23 cellular contexts compared by ENCODE assay signal in genomic region chr7:28835800-28836199, GRCh38.
A peak's percentile ranks its signal among the peaks of the same experiment; 100 is the strongest.
DNase-seq lines count a peak whose midpoint lies in the region; ATAC-seq, FAIRE-seq and TF ChIP-seq lines count a peak whose summit lies in the region.
"Had no signal": no experiment of that assay in that cellular context is flagged by ENCODE, and none has a peak within 500 bp of the region (broad histone marks: within the 10 kb centered on the region; RNA-seq: fewer than 3 reads in every experiment).

No MANE protein-coding gene starts in this region.

- no peaks in the 10 kb centered on the region for H3K36me3 Mint-ChIP-seq in activated T-cell treated with anti-CD3 and anti-CD28 coated beads, Interleukin-2, amount 50 U/mL, for 4 hours (ENCODE audit: insufficient read depth)
- H3K36me3 Mint-ChIP-seq: CD14-positive monocyte had no signal

- no peak overlapping the region for H4K5ac ChIP-seq in IMR-90 (ENCODE audit: low read depth, low read length)

- no peak overlapping the region for H3K14ac ChIP-seq in IMR-90 (replicated peaks; ENCODE audit: low read depth, low read length)
- no peak overlapping the region for H3K14ac ChIP-seq in mesenchymal stem cell (ENCODE audit: low read length in 2 of 2)

- TF ChIP-seq CTCF in IMR-90 (conservative IDR thresholded peaks at IDR 0.05; ENCODE audit: low read depth, low read length) (no peak), GM12878 (IDR thresholded peaks at IDR 0.05 in 2 of 3, conservative IDR thresholded peaks at IDR 0.05 in 1 of 3; ENCODE audit: control insufficient read depth in 2 of 3, extremely low read depth in 1 of 3, insufficient read depth in 1 of 3, low read depth in 3 of 3, low read length in 3 of 3) (no peak), WERI-Rb-1 (IDR thresholded peaks at IDR 0.05; ENCODE audit: low read depth, low read length) (no peak)

- H3K79me2 ChIP-seq in GM12878 (ENCODE audit: control insufficient read depth, insufficient read depth, low read length), result no peaks in the 10 kb centered on the region

- H2BK120ac ChIP-seq in IMR-90 (ENCODE audit: low read depth, low read length) (no peak overlapping the region), mesenchymal stem cell (ENCODE audit: low read depth, low read length) (no peak overlapping the region)

- RAD21 ChIA-PET in GM12878 (lab: Charles Lee; ENCODE audit: unreplicated experiment), result interaction anchor here (0.5 kb wide), 1 partner anchor 1237 kb away, joined by 5 read pairs; no protein-coding TSS in a partner anchor

- no peak overlapping the region for H2BK20ac ChIP-seq in IMR-90 (ENCODE audit: low read depth, low read length)

- no peaks in the 10 kb centered on the region for H3K9me3 ChIP-seq in IMR-90 (ENCODE audit: control insufficient read depth, insufficient read depth, low read length)
- no peaks in the 10 kb centered on the region for H3K9me3 ChIP-seq in GM12878 (replicated peaks; ENCODE audit: control insufficient read depth, insufficient read depth, low read length)
- H3K9me3 ChIP-seq in mesenchymal stem cell (ENCODE audit: control insufficient read depth, low read length), result no peaks in the 10 kb centered on the region
- H3K9me3 ChIP-seq in WERI-Rb-1 (ENCODE audit: severe bottlenecking), result no peaks in the 10 kb centered on the region
- H3K9me3 ChIP-seq: ascending aorta, SJCRH30, stomach, upper lobe of right lung had no signal

- no peak overlapping the region for H3K4me3 Mint-ChIP-seq in activated T-cell treated with anti-CD3 and anti-CD28 coated beads, Interleukin-2, amount 50 U/mL, for 4 hours
- H3K4me3 Mint-ChIP-seq: CD14-positive monocyte, nephron had no signal

- H3K27me3 ChIP-seq in IMR-90 (ENCODE audit: control insufficient read depth, insufficient read depth, low read length) (peaks cover 8% of the 10 kb centered on the region; the same call in 1 of the 2 replicates), GM12878 (replicated peaks in 1 of 2; ENCODE audit: control insufficient read depth in 2 of 2, insufficient read depth in 2 of 2, low read length in 1 of 2) (no peaks in the 10 kb centered on the region), mesenchymal stem cell (ENCODE audit: control insufficient read depth in 1 of 2, insufficient read depth in 1 of 2, low read length in 2 of 2) (no peaks in the 10 kb centered on the region), WERI-Rb-1 (ENCODE audit: insufficient read depth, low read depth, severe bottlenecking) (peaks cover 31% of the 10 kb centered on the region)
- H3K27me3 ChIP-seq: ascending aorta, SJCRH30, stomach, upper lobe of right lung had no signal

- H3K9me3 Mint-ChIP-seq in activated T-cell treated with anti-CD3 and anti-CD28 coated beads, Interleukin-2, amount 50 U/mL, for 4 hours, result no peaks in the 10 kb centered on the region
- H3K9me3 Mint-ChIP-seq: CD14-positive monocyte had no signal

- H2BK15ac ChIP-seq in IMR-90 (ENCODE audit: low read depth, low read length) (no peak overlapping the region), mesenchymal stem cell (ENCODE audit: low read depth, poor library complexity, severe bottlenecking) (no peak overlapping the region)

- H3K4me3 ChIP-seq in IMR-90 (ENCODE audit: insufficient read depth, low read depth, low read length) (no peak overlapping the region), GM12878 (no peak overlapping the region), mesenchymal stem cell (ENCODE audit: insufficient read depth in 1 of 2, low read depth in 1 of 2, low read length in 2 of 2) (no peak overlapping the region), WERI-Rb-1 (ENCODE audit: low read depth, low read length) (no peak overlapping the region)
- H3K4me3 ChIP-seq: ascending aorta, SJCRH30, skin epidermis, stomach, upper lobe of right lung had no signal

- no peak for TF ChIP-seq RAD21 in IMR-90 (IDR thresholded peaks at IDR 0.05; ENCODE audit: low read length)
- TF ChIP-seq RAD21 in GM12878 (IDR thresholded peaks at IDR 0.05; ENCODE audit: insufficient read depth, low read depth, low read length), result no peak

- no peak overlapping the region for H2BK5ac ChIP-seq in IMR-90 (ENCODE audit: low read depth, low read length, poor library complexity, severe bottlenecking)
- no peak overlapping the region for H2BK5ac ChIP-seq in mesenchymal stem cell (ENCODE audit: low read depth, low read length, poor library complexity, severe bottlenecking)

- no peak for TF ChIP-seq EP300 in GM12878 (IDR thresholded peaks at IDR 0.05; ENCODE audit: borderline replicate concordance in 1 of 2, control insufficient read depth in 1 of 2, low read depth in 2 of 2, low read length in 2 of 2)

- H3K27ac ChIP-seq in IMR-90 (ENCODE audit: insufficient read depth, low read length), result no peak overlapping the region
- H3K27ac ChIP-seq in GM12878 (ENCODE audit: control insufficient read depth, insufficient read depth), result no peak overlapping the region
- H3K27ac ChIP-seq in mesenchymal stem cell (ENCODE audit: low read length, poor library complexity, severe bottlenecking), result no peak overlapping the region
- no peak overlapping the region for H3K27ac ChIP-seq in WERI-Rb-1
- H3K27ac ChIP-seq: ascending aorta, foreskin keratinocyte, SJCRH30, skin epidermis, stomach, upper lobe of right lung had no signal

- no peak overlapping the region for H3K4me2 ChIP-seq in IMR-90 (ENCODE audit: low read depth, low read length)
- H3K4me2 ChIP-seq in GM12878 (ENCODE audit: control insufficient read depth, insufficient read depth), result no peak overlapping the region
- H3K4me2 ChIP-seq in mesenchymal stem cell (ENCODE audit: low read length, poor library complexity, severe bottlenecking), result no peak overlapping the region

- no peaks in the 10 kb centered on the region for H3K36me3 ChIP-seq in IMR-90 (ENCODE audit: control insufficient read depth, insufficient read depth, low read length)
- H3K36me3 ChIP-seq in GM12878 (ENCODE audit: control insufficient read depth in 2 of 2, insufficient read depth in 2 of 2, low read length in 1 of 2), result no peaks in the 10 kb centered on the region
- no peaks in the 10 kb centered on the region for H3K36me3 ChIP-seq in mesenchymal stem cell (ENCODE audit: control insufficient read depth in 1 of 2, insufficient read depth in 2 of 2, low read depth in 1 of 2, low read length in 2 of 2)
- no peaks in the 10 kb centered on the region for H3K36me3 ChIP-seq in WERI-Rb-1
- H3K36me3 ChIP-seq: ascending aorta, SJCRH30, stomach, upper lobe of right lung had no signal

- DNase-seq in AG20443 (ENCODE audit: low spot score), result peak; percentile 56
- DNase-seq in IMR-90, result peak; percentile 75
- no peak for DNase-seq in GM12878 (ENCODE audit: low read depth, low spot score)
- peak; percentile 42 for DNase-seq in mesenchymal stem cell
- DNase-seq in activated T-cell treated with anti-CD3 and anti-CD28 coated beads, Interleukin-2, amount 50 U/mL, for 4 hours, result no peak
- DNase-seq in WERI-Rb-1, result no peak
- DNase-seq: activated CD4-positive, alpha-beta T cell treated with anti-CD3 and anti-CD28 coated beads, Interleukin-2, amount 50 U/mL, for 4 hours; activated T-cell treated with anti-CD3 and anti-CD28 coated beads for 4 hours; foreskin keratinocyte; hypothalamus; left cardiac atrium; OCI-M1; stimulated activated CD4-positive, alpha-beta T cell treated with anti-CD3 and anti-CD28 coated beads, Interleukin-2, amount 100 ng/mL, for 48 hours; stomach; upper lobe of right lung had no signal

- H4K20me1 ChIP-seq in IMR-90 (ENCODE audit: insufficient read depth, low read length), result no peaks in the 10 kb centered on the region
- no peaks in the 10 kb centered on the region for H4K20me1 ChIP-seq in GM12878 (ENCODE audit: control insufficient read depth, insufficient read depth)

- H3K4me1 ChIP-seq in IMR-90 (ENCODE audit: control insufficient read depth, insufficient read depth, low read length) (0 out of 2 replicates have a peak, but pooled peaks cover 2% of the 10 kb centered on the region), GM12878 (ENCODE audit: control insufficient read depth, insufficient read depth, low read length) (no peaks in the 10 kb centered on the region), mesenchymal stem cell (ENCODE audit: control insufficient read depth, insufficient read depth, low read depth, low read length) (no peaks in the 10 kb centered on the region)
- H3K4me1 ChIP-seq: ascending aorta, foreskin keratinocyte, upper lobe of right lung had no signal

- H3K79me1 ChIP-seq in IMR-90 (ENCODE audit: low read depth in 1 of 2, low read length in 2 of 2) (no peaks in the 10 kb centered on the region), mesenchymal stem cell (replicated peaks; ENCODE audit: low read length, poor library complexity, severe bottlenecking) (no peaks in the 10 kb centered on the region)

- no peak overlapping the region for H2AK9ac ChIP-seq in IMR-90 (replicated peaks; ENCODE audit: low read depth, low read length, poor library complexity)

- SMC1A ChIA-PET in GM12878 (lab: Charles Lee; ENCODE audit: uncharacterized antibody, unreplicated experiment), result no interaction called here

- ATAC-seq in IMR-90 (ENCODE audit: low read depth), result peak; percentile 72
- ATAC-seq in GM12878, result 0 out of 3 replicates have a peak, but pooled peaks have one; percentile 23
- ATAC-seq in activated T-cell treated with anti-CD3 and anti-CD28 coated beads, Interleukin-2, amount 50 U/mL, for 4 hours, result no peak
- no peak for ATAC-seq in GM21717 (IDR thresholded peaks at IDR 0.05; ENCODE audit: unreplicated experiment)
- ATAC-seq in HG02610 (IDR thresholded peaks at IDR 0.05; ENCODE audit: unreplicated experiment), result no peak
- ATAC-seq: foreskin keratinocyte, left cardiac atrium, upper lobe of right lung had no signal

- in situ Hi-C loops in IMR-90 (cut with MboI; ENCODE audit: low sequenced_read_pairs) (no loop called here), GM12878 (cut with MboI) (no loop called here)

- H3K9ac ChIP-seq in IMR-90 (ENCODE audit: low read depth, low read length), result no peak overlapping the region
- H3K9ac ChIP-seq in GM12878 (ENCODE audit: control insufficient read depth, insufficient read depth, low read length), result no peak overlapping the region
- H3K9ac ChIP-seq in mesenchymal stem cell (ENCODE audit: low read length), result peak overlapping the region; percentile 23

- H2AK5ac ChIP-seq in IMR-90 (ENCODE audit: low read depth, low read length), result no peak overlapping the region
- H2AK5ac ChIP-seq in mesenchymal stem cell (ENCODE audit: low read length, severe bottlenecking), result no peak overlapping the region

- H4K8ac ChIP-seq in IMR-90 (ENCODE audit: low read depth in 2 of 2, low read length in 2 of 2) (no peak overlapping the region), mesenchymal stem cell (ENCODE audit: low read length) (no peak overlapping the region)

- dilution Hi-C loops in IMR-90 (cut with HindIII; ENCODE audit: low sequenced_read_pairs, unreplicated experiment), result no loop called here

- H3K56ac ChIP-seq in IMR-90 (ENCODE audit: extremely low read depth, insufficient read depth, low read length), result no peak overlapping the region

- POLR2A ChIA-PET in IMR-90 (lab: Charles Lee; ENCODE audit: unreplicated experiment), result interaction anchor here (0.6 kb wide), 1 partner anchor 33 kb away, joined by 3 read pairs; no protein-coding TSS in a partner anchor
- POLR2A ChIA-PET in GM12878 (lab: Charles Lee), result interaction anchor here (1.1 kb wide), 1 partner anchor 9 kb away, joined by 3 read pairs; no protein-coding TSS in a partner anchor

- no peak for TF ChIP-seq POLR2A in IMR-90 (IDR thresholded peaks at IDR 0.05; ENCODE audit: low read depth, low read length)
- TF ChIP-seq POLR2A in GM12878 (IDR thresholded peaks at IDR 0.05; ENCODE audit: low read depth, low read length), result no peak

- no peak overlapping the region for H4K91ac ChIP-seq in IMR-90 (ENCODE audit: insufficient read depth, low read depth, low read length)
- H4K91ac ChIP-seq in mesenchymal stem cell (ENCODE audit: low read length), result no peak overlapping the region

- no peaks in the 10 kb centered on the region for H3K4me1 Mint-ChIP-seq in activated T-cell treated with anti-CD3 and anti-CD28 coated beads, Interleukin-2, amount 50 U/mL, for 4 hours (ENCODE audit: low read depth)

- no peak overlapping the region for H2BK12ac ChIP-seq in mesenchymal stem cell (ENCODE audit: low read length in 2 of 2)

- no peak for FAIRE-seq in GM12878 (lab: Jason Lieb, UNC)
- FAIRE-seq: colon had no signal

- peaks cover 3% of the 10 kb centered on the region for H3K27me3 Mint-ChIP-seq in activated T-cell treated with anti-CD3 and anti-CD28 coated beads, Interleukin-2, amount 50 U/mL, for 4 hours (ENCODE audit: low read depth)

- H3K4ac ChIP-seq in IMR-90 (ENCODE audit: low read depth, low read length) (no peak overlapping the region), mesenchymal stem cell (ENCODE audit: low read depth in 1 of 2, low read length in 2 of 2) (no peak overlapping the region)

- intact Hi-C loops in IMR-90 (cut with micrococcal nuclease), result loop anchor here (2.0 kb wide), 1 partner anchor 15 kb away; no protein-coding TSS in a partner anchor
- intact Hi-C loops in GM12878 (cut with micrococcal nuclease; ENCODE audit: unreplicated experiment), result no loop called here

- CTCF ChIA-PET in IMR-90 (lab: Yijun Ruan, JAX) (interaction anchor here (0.6 kb wide), 1 partner anchor 16 kb away, joined by 3 read pairs; no protein-coding TSS in a partner anchor), GM12878 (lab: Yijun Ruan, JAX) (interaction anchor here (0.5 to 1.4 kb wide), 4 partner anchors 18 to 576 kb away, joined by 3 read pairs; no protein-coding TSS in a partner anchor)

- H3K23ac ChIP-seq in IMR-90 (ENCODE audit: low read depth, low read length), result no peak overlapping the region
- no peak overlapping the region for H3K23ac ChIP-seq in mesenchymal stem cell (ENCODE audit: low read length in 2 of 2)

- H3K18ac ChIP-seq in IMR-90 (ENCODE audit: low read depth, low read length) (no peak overlapping the region), mesenchymal stem cell (ENCODE audit: low read depth in 1 of 2, low read length in 2 of 2) (no peak overlapping the region)

- peaks cover 3% of the 10 kb centered on the region; the same call in 1 of the 2 replicates for H3K9me1 ChIP-seq in IMR-90 (ENCODE audit: insufficient read depth, low read length)

- no TSS peak for BruUV-seq in IMR-90 (replicated peaks; lab: Mats Ljungman, UMichigan)
- BruUV-seq in GM12878 (replicated peaks; lab: Mats Ljungman, UMichigan), result no TSS peak

- H2AFZ ChIP-seq in IMR-90 (replicated peaks; ENCODE audit: low read length, poor library complexity), result no peak overlapping the region
- no peak overlapping the region; the same call in 1 of the 2 replicates for H2AFZ ChIP-seq in GM12878 (ENCODE audit: control insufficient read depth, low read depth, low read length)
- H2AFZ ChIP-seq in mesenchymal stem cell (ENCODE audit: low read depth, low read length), result no peak overlapping the region

Comparison
In these comparisons a context has a peak if more than half of its experiments do, and no peak if none do; other contexts are left out.
1. DNase-seq: peak in AG20443 (single experiment), IMR-90 (single experiment) and mesenchymal stem cell (single experiment); none in GM12878 (single experiment), activated T-cell treated with anti-CD3 and anti-CD28 coated beads, Interleukin-2, amount 50 U/mL, for 4 hours (single experiment) and WERI-Rb-1 (single experiment).
2. ATAC-seq: peak in IMR-90 (single experiment) and GM12878 (single experiment); none in activated T-cell treated with anti-CD3 and anti-CD28 coated beads, Interleukin-2, amount 50 U/mL, for 4 hours (0 of 2), GM21717 (single experiment) and HG02610 (single experiment).